Comparison of ENCODE assay signal across 1 cellular context in the genomic region with DNA sequence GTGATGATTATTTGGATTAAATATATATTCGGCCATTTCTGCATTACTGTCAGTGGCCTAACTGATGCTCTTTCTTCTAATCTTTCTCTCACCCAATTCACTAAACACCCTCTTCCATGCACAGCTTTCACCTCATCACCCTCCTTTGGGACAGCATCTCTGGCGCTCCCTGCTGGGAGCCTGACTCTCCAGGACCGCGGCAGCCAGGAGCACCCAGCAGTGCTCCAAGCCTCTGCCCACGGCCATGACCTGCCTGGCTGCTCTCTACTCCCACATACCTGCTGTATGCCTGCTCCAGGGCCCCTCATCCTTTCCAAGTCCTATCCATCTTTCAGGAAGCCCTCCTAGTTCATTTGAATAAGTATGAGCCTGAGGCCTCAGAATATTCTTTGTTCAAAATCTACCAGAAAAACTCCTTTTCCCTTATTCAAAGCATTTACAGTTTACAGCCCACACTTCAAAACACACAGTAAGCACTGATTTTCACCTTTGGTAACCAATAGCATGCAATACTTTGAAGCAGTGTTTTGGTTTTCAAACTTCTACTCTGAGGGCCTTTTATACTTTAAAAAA.
TF ChIP-seq lines count a peak whose summit lies in the region.

No MANE protein-coding gene starts in this region.

TF ChIP-seq in GM23338, 12 proteins besides CTCF, POLR2A, EP300 and RAD21 (continued from another document):
- TF ChIP-seq, protein P1, sequence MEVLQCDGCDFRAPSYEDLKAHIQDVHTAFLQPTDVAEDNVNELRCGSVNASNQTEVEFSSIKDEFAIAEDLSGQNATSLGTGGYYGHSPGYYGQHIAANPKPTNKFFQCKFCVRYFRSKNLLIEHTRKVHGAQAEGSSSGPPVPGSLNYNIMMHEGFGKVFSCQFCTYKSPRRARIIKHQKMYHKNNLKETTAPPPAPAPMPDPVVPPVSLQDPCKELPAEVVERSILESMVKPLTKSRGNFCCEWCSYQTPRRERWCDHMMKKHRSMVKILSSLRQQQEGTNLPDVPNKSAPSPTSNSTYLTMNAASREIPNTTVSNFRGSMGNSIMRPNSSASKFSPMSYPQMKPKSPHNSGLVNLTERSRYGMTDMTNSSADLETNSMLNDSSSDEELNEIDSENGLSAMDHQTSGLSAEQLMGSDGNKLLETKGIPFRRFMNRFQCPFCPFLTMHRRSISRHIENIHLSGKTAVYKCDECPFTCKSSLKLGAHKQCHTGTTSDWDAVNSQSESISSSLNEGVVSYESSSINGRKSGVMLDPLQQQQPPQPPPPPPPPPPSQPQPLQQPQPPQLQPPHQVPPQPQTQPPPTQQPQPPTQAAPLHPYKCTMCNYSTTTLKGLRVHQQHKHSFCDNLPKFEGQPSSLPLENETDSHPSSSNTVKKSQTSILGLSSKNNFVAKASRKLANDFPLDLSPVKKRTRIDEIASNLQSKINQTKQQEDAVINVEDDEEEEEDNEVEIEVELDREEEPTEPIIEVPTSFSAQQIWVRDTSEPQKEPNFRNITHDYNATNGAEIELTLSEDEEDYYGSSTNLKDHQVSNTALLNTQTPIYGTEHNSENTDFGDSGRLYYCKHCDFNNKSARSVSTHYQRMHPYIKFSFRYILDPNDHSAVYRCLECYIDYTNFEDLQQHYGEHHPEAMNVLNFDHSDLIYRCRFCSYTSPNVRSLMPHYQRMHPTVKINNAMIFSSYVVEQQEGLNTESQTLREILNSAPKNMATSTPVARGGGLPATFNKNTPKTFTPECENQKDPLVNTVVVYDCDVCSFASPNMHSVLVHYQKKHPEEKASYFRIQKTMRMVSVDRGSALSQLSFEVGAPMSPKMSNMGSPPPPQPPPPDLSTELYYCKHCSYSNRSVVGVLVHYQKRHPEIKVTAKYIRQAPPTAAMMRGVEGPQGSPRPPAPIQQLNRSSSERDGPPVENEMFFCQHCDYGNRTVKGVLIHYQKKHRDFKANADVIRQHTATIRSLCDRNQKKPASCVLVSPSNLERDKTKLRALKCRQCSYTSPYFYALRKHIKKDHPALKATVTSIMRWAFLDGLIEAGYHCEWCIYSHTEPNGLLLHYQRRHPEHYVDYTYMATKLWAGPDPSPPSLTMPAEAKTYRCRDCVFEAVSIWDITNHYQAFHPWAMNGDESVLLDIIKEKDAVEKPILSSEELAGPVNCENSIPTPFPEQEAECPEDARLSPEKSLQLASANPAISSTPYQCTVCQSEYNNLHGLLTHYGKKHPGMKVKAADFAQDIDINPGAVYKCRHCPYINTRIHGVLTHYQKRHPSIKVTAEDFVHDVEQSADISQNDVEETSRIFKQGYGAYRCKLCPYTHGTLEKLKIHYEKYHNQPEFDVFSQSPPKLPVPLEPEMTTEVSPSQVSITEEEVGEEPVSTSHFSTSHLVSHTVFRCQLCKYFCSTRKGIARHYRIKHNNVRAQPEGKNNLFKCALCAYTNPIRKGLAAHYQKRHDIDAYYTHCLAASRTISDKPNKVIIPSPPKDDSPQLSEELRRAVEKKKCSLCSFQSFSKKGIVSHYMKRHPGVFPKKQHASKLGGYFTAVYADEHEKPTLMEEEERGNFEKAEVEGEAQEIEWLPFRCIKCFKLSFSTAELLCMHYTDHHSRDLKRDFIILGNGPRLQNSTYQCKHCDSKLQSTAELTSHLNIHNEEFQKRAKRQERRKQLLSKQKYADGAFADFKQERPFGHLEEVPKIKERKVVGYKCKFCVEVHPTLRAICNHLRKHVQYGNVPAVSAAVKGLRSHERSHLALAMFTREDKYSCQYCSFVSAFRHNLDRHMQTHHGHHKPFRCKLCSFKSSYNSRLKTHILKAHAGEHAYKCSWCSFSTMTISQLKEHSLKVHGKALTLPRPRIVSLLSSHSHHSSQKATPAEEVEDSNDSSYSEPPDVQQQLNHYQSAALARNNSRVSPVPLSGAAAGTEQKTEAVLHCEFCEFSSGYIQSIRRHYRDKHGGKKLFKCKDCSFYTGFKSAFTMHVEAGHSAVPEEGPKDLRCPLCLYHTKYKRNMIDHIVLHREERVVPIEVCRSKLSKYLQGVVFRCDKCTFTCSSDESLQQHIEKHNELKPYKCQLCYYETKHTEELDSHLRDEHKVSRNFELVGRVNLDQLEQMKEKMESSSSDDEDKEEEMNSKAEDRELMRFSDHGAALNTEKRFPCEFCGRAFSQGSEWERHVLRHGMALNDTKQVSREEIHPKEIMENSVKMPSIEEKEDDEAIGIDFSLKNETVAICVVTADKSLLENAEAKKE (CRISPR knock-in tag; IDR thresholded peaks at IDR 0.05) = no peak
- TF ChIP-seq EZH2 (IDR thresholded peaks at IDR 0.05; ENCODE audit: low read depth, unreplicated experiment) (no peak), POLR2AphosphoS5 (IDR thresholded peaks at IDR 0.05; ENCODE audit: low read depth) (no peak), EZH2phosphoT487 (IDR thresholded peaks at IDR 0.05; ENCODE audit: unreplicated experiment) (no peak), JUNB (IDR thresholded peaks at IDR 0.05; ENCODE audit: unreplicated experiment) (no peak), NANOG (IDR thresholded peaks at IDR 0.05; ENCODE audit: borderline replicate concordance) (no peak), ZNF331 (CRISPR knock-in tag; IDR thresholded peaks at IDR 0.05; ENCODE audit: low read depth) (no peak), ZNF114 (CRISPR knock-in tag; IDR thresholded peaks at IDR 0.05) (no peak)
- TF ChIP-seq, protein P2, sequence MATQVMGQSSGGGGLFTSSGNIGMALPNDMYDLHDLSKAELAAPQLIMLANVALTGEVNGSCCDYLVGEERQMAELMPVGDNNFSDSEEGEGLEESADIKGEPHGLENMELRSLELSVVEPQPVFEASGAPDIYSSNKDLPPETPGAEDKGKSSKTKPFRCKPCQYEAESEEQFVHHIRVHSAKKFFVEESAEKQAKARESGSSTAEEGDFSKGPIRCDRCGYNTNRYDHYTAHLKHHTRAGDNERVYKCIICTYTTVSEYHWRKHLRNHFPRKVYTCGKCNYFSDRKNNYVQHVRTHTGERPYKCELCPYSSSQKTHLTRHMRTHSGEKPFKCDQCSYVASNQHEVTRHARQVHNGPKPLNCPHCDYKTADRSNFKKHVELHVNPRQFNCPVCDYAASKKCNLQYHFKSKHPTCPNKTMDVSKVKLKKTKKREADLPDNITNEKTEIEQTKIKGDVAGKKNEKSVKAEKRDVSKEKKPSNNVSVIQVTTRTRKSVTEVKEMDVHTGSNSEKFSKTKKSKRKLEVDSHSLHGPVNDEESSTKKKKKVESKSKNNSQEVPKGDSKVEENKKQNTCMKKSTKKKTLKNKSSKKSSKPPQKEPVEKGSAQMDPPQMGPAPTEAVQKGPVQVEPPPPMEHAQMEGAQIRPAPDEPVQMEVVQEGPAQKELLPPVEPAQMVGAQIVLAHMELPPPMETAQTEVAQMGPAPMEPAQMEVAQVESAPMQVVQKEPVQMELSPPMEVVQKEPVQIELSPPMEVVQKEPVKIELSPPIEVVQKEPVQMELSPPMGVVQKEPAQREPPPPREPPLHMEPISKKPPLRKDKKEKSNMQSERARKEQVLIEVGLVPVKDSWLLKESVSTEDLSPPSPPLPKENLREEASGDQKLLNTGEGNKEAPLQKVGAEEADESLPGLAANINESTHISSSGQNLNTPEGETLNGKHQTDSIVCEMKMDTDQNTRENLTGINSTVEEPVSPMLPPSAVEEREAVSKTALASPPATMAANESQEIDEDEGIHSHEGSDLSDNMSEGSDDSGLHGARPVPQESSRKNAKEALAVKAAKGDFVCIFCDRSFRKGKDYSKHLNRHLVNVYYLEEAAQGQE (IDR thresholded peaks at IDR 0.05; ENCODE audit: unreplicated experiment) = no peak
TF ChIP-seq in GM23338: peak in this region for 0.
